ENCODE assay signal across 1 cellular context in genomic region chr2:118224888-118225264, GRCh38.
TF ChIP-seq lines count a peak whose summit lies in the region.

No MANE protein-coding gene starts in this region.

TF ChIP-seq in GM23338, 12 proteins besides CTCF, POLR2A, EP300 and RAD21 (continued from another document):
- TF ChIP-seq, protein P1, sequence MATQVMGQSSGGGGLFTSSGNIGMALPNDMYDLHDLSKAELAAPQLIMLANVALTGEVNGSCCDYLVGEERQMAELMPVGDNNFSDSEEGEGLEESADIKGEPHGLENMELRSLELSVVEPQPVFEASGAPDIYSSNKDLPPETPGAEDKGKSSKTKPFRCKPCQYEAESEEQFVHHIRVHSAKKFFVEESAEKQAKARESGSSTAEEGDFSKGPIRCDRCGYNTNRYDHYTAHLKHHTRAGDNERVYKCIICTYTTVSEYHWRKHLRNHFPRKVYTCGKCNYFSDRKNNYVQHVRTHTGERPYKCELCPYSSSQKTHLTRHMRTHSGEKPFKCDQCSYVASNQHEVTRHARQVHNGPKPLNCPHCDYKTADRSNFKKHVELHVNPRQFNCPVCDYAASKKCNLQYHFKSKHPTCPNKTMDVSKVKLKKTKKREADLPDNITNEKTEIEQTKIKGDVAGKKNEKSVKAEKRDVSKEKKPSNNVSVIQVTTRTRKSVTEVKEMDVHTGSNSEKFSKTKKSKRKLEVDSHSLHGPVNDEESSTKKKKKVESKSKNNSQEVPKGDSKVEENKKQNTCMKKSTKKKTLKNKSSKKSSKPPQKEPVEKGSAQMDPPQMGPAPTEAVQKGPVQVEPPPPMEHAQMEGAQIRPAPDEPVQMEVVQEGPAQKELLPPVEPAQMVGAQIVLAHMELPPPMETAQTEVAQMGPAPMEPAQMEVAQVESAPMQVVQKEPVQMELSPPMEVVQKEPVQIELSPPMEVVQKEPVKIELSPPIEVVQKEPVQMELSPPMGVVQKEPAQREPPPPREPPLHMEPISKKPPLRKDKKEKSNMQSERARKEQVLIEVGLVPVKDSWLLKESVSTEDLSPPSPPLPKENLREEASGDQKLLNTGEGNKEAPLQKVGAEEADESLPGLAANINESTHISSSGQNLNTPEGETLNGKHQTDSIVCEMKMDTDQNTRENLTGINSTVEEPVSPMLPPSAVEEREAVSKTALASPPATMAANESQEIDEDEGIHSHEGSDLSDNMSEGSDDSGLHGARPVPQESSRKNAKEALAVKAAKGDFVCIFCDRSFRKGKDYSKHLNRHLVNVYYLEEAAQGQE (IDR thresholded peaks at IDR 0.05; ENCODE audit: unreplicated experiment), result no peak
- TF ChIP-seq JUNB (IDR thresholded peaks at IDR 0.05; ENCODE audit: unreplicated experiment), result no peak
- no peak for TF ChIP-seq ZNF331 (CRISPR knock-in tag; IDR thresholded peaks at IDR 0.05; ENCODE audit: low read depth)
- no peak for TF ChIP-seq EZH2 (IDR thresholded peaks at IDR 0.05; ENCODE audit: low read depth, unreplicated experiment)
TF ChIP-seq in GM23338: peak in this region for 0.
